37 cellular contexts compared by ENCODE assay signal in genomic region chr15:59960318-59960717, GRCh38. TPM values are rescaled to one million over a fixed set of nuclear protein-coding genes. Genes with fewer than 3 reads are reported as not detected.
"Had no signal": no experiment of that assay in that cellular context is flagged by ENCODE, and none has a peak within 500 bp of the region (broad histone marks: within the 10 kb centered on the region; RNA-seq: fewer than 3 reads in every experiment).

No MANE protein-coding gene starts in this region.

- H3K36me3 ChIP-seq: MG63 had no signal

- H3K4me3 ChIP-seq: MG63 had no signal

- DNase-seq: Karpas-422, Kasumi-1, MG63, MM.1S, MV-4-11, NCI-H1048, NCI-H1092, NCI-H1092 treated with DMSO at 0.1 percent for 48 hours, NCI-H1105, NCI-H1105 treated with DMSO at 0.1 percent for 48 hours, NCI-H1417, NCI-H1417 treated with DMSO at 0.1 percent for 48 hours, NCI-H1436, NCI-H1436 treated with DMSO at 0.1 percent for 48 hours, NCI-H146, NCI-H1694, NCI-H1694 treated with DMSO at 0.1 percent for 48 hours, NCI-H187, NCI-H187 treated with DMSO at 0.1 percent for 48 hours, NCI-H1930, NCI-H2029, NCI-H2029 treated with DMSO at 0.1 percent for 48 hours, NCI-H2081, NCI-H2081 treated with DMSO at 0.1 percent for 48 hours, NCI-H2107, NCI-H2171, NCI-H2171 treated with DMSO at 0.1 percent for 48 hours, NCI-H2227 treated with DMSO at 0.1 percent for 48 hours, NCI-H226, NCI-H345, NCI-H446, NCI-H446 treated with DMSO at 0.1 percent for 48 hours, NCI-H510A, NCI-H510A treated with DMSO at 0.1 percent for 48 hours had no signal

RNA-seq across cellular contexts. Expression of gene FOXB1, which starts 43.8 kb away (rescaled TPM):
- total RNA-seq: LHCN-M2, M059J, MCF 10A had no signal
